In genomic region chr10:73917566-73918305, GRCh38 we compare ENCODE assay signal across 22 cellular contexts. TPM values are rescaled to one million over a fixed set of nuclear protein-coding genes. Genes with fewer than 3 reads are reported as not detected.
DNase-seq lines count a peak whose midpoint lies in the region; ATAC-seq and TF ChIP-seq lines count a peak whose summit lies in the region.
"Had no signal": no experiment of that assay in that cellular context is flagged by ENCODE, and none has a peak within 500 bp of the region (broad histone marks: within the 10 kb centered on the region; RNA-seq: fewer than 3 reads in every experiment).

No MANE protein-coding gene starts in this region.

- DNase-seq in HCT116 (ENCODE audit: low read depth, low spot score) (no peak), PC-9 (no peak), epithelial cell of prostate (ENCODE audit: low read depth, low spot score) (no peak), RKO (ENCODE audit: low spot score) (no peak)
- DNase-seq in activated CD8-positive, alpha-beta T cell treated with anti-CD3 and anti-CD28 coated beads for 36 hours: no peak
- DNase-seq: activated CD4-positive, alpha-beta T cell treated with anti-CD3 and anti-CD28 coated beads, Interleukin-2, amount 10 ng/mL, durations not matched to agents 24 days and 14 days; DMS79; hypothalamus; naive B cell; NCI-H1436 treated with DMSO at 0.1 percent for 48 hours; NCI-H2171; NCI-H69; pancreas; SJCRH30; stimulated activated CD4-positive, alpha-beta T cell treated with anti-CD3 and anti-CD28 coated beads, Interleukin-1b, Interleukin-23, amount 100 ng/mL, for 48 hours; stimulated activated naive CD4-positive, alpha-beta T cell treated with Interleukin-2 at 50 U/mL for 16 hours; tibial artery had no signal

- H3K9ac ChIP-seq in HCT116 (ENCODE audit: low read length) (no peak overlapping the region), subcutaneous abdominal adipose tissue (ENCODE audit: low read length in 5 of 5) (no peak overlapping the region)

- H2AFZ ChIP-seq in HCT116 (ENCODE audit: low read depth, low read length, poor library complexity, severe bottlenecking) (no peak overlapping the region), PC-9 (no peak overlapping the region)

- H3F3A ChIP-seq in PC-9 (ENCODE audit: insufficient read depth, low read depth): peaks cover 41% of the 10 kb centered on the region

- H3K4me3 Mint-ChIP-seq in activated CD8-positive, alpha-beta T cell treated with anti-CD3 and anti-CD28 coated beads for 36 hours: no peak overlapping the region
- H3K4me3 Mint-ChIP-seq in activated T-helper 17 cell treated with anti-CD3 and anti-CD28 coated beads, Interleukin-2, amount 50 U/mL, for 72 hours: no peak overlapping the region
- H3K4me3 Mint-ChIP-seq: activated CD4-positive, alpha-beta T cell treated with anti-CD3 and anti-CD28 coated beads, Interleukin-2, amount 10 ng/mL, durations not matched to agents 24 days and 14 days; memory B cell; T-helper 1 cell treated with Interleukin-12 subunit alpha and Interleukin-12 subunit beta and Interleukin-4 antibody, amounts not matched to agents 30 μg/mL and 1 μg/mL, for 36 hours had no signal

- intact Hi-C loops in HCT116 (cut with micrococcal nuclease) (no loop called here), PC-9 (cut with micrococcal nuclease; ENCODE audit: unreplicated experiment) (no loop called here)
- intact Hi-C loops in activated CD8-positive, alpha-beta T cell treated with anti-CD3 and anti-CD28 coated beads for 36 hours (cut with micrococcal nuclease): no loop called here

- no peak overlapping the region for H3K27ac ChIP-seq in HCT116 (ENCODE audit: low read depth, low read length)
- H3K27ac ChIP-seq in PC-9: peak overlapping the region; percentile 29; the same call in 1 of the 2 replicates
- H3K27ac ChIP-seq in epithelial cell of prostate: peak overlapping the region; percentile 95
- peak overlapping the region; percentile 39 for H3K27ac ChIP-seq in subcutaneous abdominal adipose tissue (ENCODE audit: low read depth, low read length)
- H3K27ac ChIP-seq: pancreas, SJCRH30 had no signal

- H3K4me2 ChIP-seq in HCT116 (ENCODE audit: low read length) (no peak overlapping the region), PC-9 (no peak overlapping the region)

- H3K79me2 ChIP-seq in HCT116 (ENCODE audit: insufficient read depth, low read length) (no peaks in the 10 kb centered on the region; the same call in 1 of the 2 replicates), PC-9 (ENCODE audit: low read depth) (peaks cover 21% of the 10 kb centered on the region)

- no peak overlapping the region for H3K27ac Mint-ChIP-seq in activated CD8-positive, alpha-beta T cell treated with anti-CD3 and anti-CD28 coated beads for 36 hours
- H3K27ac Mint-ChIP-seq in activated T-helper 17 cell treated with anti-CD3 and anti-CD28 coated beads, Interleukin-2, amount 50 U/mL, for 72 hours: no peak overlapping the region
- H3K27ac Mint-ChIP-seq: activated CD4-positive, alpha-beta T cell treated with anti-CD3 and anti-CD28 coated beads, Interleukin-2, amount 10 ng/mL, durations not matched to agents 24 days and 14 days; activated T-helper 2 cell treated with anti-CD3 and anti-CD28 coated beads, Interferon-gamma antibody, Interleukin-2, Interleukin-4, amounts not matched to agents 10 μg/mL and 5 μg/mL and 100 μg/mL, durations not matched to agents 14 hours and 24 hours and 36 hours; memory B cell; T-helper 1 cell treated with Interleukin-12 subunit alpha and Interleukin-12 subunit beta and Interleukin-4 antibody, amounts not matched to agents 30 μg/mL and 1 μg/mL, for 36 hours had no signal

- no peaks in the 10 kb centered on the region for H3K9me2 ChIP-seq in HCT116 (ENCODE audit: insufficient read depth)
- no peaks in the 10 kb centered on the region for H3K9me2 ChIP-seq in PC-9 (ENCODE audit: insufficient read depth)

- no peaks in the 10 kb centered on the region for H3K36me3 Mint-ChIP-seq in activated CD8-positive, alpha-beta T cell treated with anti-CD3 and anti-CD28 coated beads for 36 hours (ENCODE audit: low read depth)
- H3K36me3 Mint-ChIP-seq in activated T-helper 17 cell treated with anti-CD3 and anti-CD28 coated beads, Interleukin-2, amount 50 U/mL, for 72 hours (ENCODE audit: low read depth): no peaks in the 10 kb centered on the region
- H3K36me3 Mint-ChIP-seq: memory B cell, naive B cell had no signal

- H3K36me3 ChIP-seq in HCT116 (ENCODE audit: control insufficient read depth in 1 of 2, insufficient read depth in 2 of 2, low read length in 2 of 2) (peaks cover 2 to 20% of the 10 kb centered on the region in 2 experiments; a peak in 2 of 4 replicates), PC-9 (ENCODE audit: low read depth) (peaks cover 44% of the 10 kb centered on the region), subcutaneous abdominal adipose tissue (ENCODE audit: control insufficient read depth in 5 of 5, insufficient read depth in 5 of 5, low read length in 5 of 5) (peaks cover 0 to 40% (median 36%) of the 10 kb centered on the region in 5 donors)
- H3K36me3 ChIP-seq: pancreas had no signal

- RAD21 ChIA-PET in HCT116 (lab: Charles Lee; ENCODE audit: low non-redundant PET in 1 of 2, low total read pairs in 2 of 2, uncharacterized antibody in 2 of 2, unreplicated experiment in 2 of 2): no interaction called here

- no peaks in the 10 kb centered on the region for H4K20me1 ChIP-seq in HCT116 (ENCODE audit: insufficient read depth)
- no peaks in the 10 kb centered on the region for H4K20me1 ChIP-seq in PC-9 (ENCODE audit: insufficient read depth)

- peaks cover 19% of the 10 kb centered on the region for H3K4me1 Mint-ChIP-seq in activated CD8-positive, alpha-beta T cell treated with anti-CD3 and anti-CD28 coated beads for 36 hours (ENCODE audit: low read depth)
- peaks cover 14% of the 10 kb centered on the region for H3K4me1 Mint-ChIP-seq in activated T-helper 17 cell treated with anti-CD3 and anti-CD28 coated beads, Interleukin-2, amount 50 U/mL, for 72 hours

- TF ChIP-seq RAD21 in HCT116 (IDR thresholded peaks at IDR 0.05; ENCODE audit: low read depth): no peak

- TF ChIP-seq CTCF in HCT116 (IDR thresholded peaks at IDR 0.05 in 2 of 3, conservative IDR thresholded peaks at IDR 0.05 in 1 of 3; ENCODE audit: borderline replicate concordance in 1 of 3, insufficient read depth in 1 of 3, low read depth in 2 of 3, low read length in 2 of 3) (no peak), PC-9 (conservative IDR thresholded peaks at IDR 0.05) (no peak)
- TF ChIP-seq CTCF in activated CD8-positive, alpha-beta T cell treated with anti-CD3 and anti-CD28 coated beads for 36 hours (IDR thresholded peaks at IDR 0.05): no peak

- BruUV-seq in HCT116 (replicated peaks; lab: Mats Ljungman, UMichigan) (no TSS peak), PC-9 (replicated peaks; lab: Mats Ljungman, UMichigan) (no TSS peak)

- POLR2A ChIA-PET in HCT116 (lab: Charles Lee) (interaction anchor here (0.7 to 5.2 kb wide), 7 partner anchors 9 to 48 kb away, joined by 3 to 27 read pairs (median 5); no protein-coding TSS in a partner anchor), PC-9 (lab: Charles Lee; ENCODE audit: unreplicated experiment) (interaction anchor here (0.6 to 0.9 kb wide), 2 partner anchors 30 to 32 kb away, joined by 4 to 6 read pairs; no protein-coding TSS in a partner anchor)
- POLR2A ChIA-PET in activated CD8-positive, alpha-beta T cell treated with anti-CD3 and anti-CD28 coated beads for 36 hours (lab: Charles Lee): interaction anchor here (0.7 kb wide), 1 partner anchor 19 kb away, joined by 3 read pairs; no protein-coding TSS in a partner anchor

- no peak overlapping the region for H3K4me3 ChIP-seq in HCT116 (replicated peaks in 1 of 2; ENCODE audit: low read depth in 1 of 2, low read length in 2 of 2)
- H3K4me3 ChIP-seq in PC-9: no peak overlapping the region
- no peak overlapping the region for H3K4me3 ChIP-seq in subcutaneous abdominal adipose tissue (ENCODE audit: low read depth in 1 of 5, low read length in 5 of 5)
- H3K4me3 ChIP-seq: pancreas, SJCRH30, tibial artery had no signal

- no peak for TF ChIP-seq POLR2A in HCT116 (IDR thresholded peaks at IDR 0.05; ENCODE audit: borderline replicate concordance, extremely low read depth, insufficient read depth, insufficient read length)

- ATAC-seq in HCT116: peak; percentile 36; the same call in 1 of the 2 replicates
- ATAC-seq in activated CD8-positive, alpha-beta T cell treated with anti-CD3 and anti-CD28 coated beads for 36 hours: no peak
- no peak for ATAC-seq in activated T-helper 17 cell treated with anti-CD3 and anti-CD28 coated beads, Interleukin-2, amount 50 U/mL, for 72 hours (replicated peaks)

- H3K27me3 Mint-ChIP-seq in activated CD8-positive, alpha-beta T cell treated with anti-CD3 and anti-CD28 coated beads for 36 hours: peaks cover 42% of the 10 kb centered on the region
- H3K27me3 Mint-ChIP-seq in activated T-helper 17 cell treated with anti-CD3 and anti-CD28 coated beads, Interleukin-2, amount 50 U/mL, for 72 hours: peaks cover 4% of the 10 kb centered on the region

- H3K9me3 ChIP-seq in HCT116 (ENCODE audit: control insufficient read depth in 1 of 2, insufficient read depth in 1 of 2, low read depth in 1 of 2, low read length in 2 of 2) (no peaks in the 10 kb centered on the region), PC-9 (ENCODE audit: insufficient read depth, low read depth) (peaks cover 14% of the 10 kb centered on the region; the same call in 1 of the 2 replicates), subcutaneous abdominal adipose tissue (ENCODE audit: control insufficient read depth in 5 of 5, low read length in 5 of 5) (no peaks in the 10 kb centered on the region)
- H3K9me3 ChIP-seq: pancreas, tibial artery had no signal

- CTCF ChIA-PET in HCT116 (lab: Charles Lee) (interaction anchor here (0.8 kb wide), 1 partner anchor 32 kb away, joined by 3 read pairs; no protein-coding TSS in a partner anchor), PC-9 (lab: Charles Lee) (interaction anchor here (0.6 to 0.7 kb wide), 3 partner anchors 9 to 24 kb away, joined by 5 to 19 read pairs (median 5); no protein-coding TSS in a partner anchor)
- CTCF ChIA-PET in activated CD8-positive, alpha-beta T cell treated with anti-CD3 and anti-CD28 coated beads for 36 hours (lab: Charles Lee): interaction anchor here (1.3 to 6.4 kb wide), 3 partner anchors 23 to 68 kb away, joined by 3 to 36 read pairs (median 6); no protein-coding TSS in a partner anchor

- H3K4me1 ChIP-seq in HCT116 (ENCODE audit: control insufficient read depth in 1 of 2, insufficient read depth in 2 of 2, low read length in 2 of 2) (peaks cover 0 to 35% of the 10 kb centered on the region in 2 experiments; a peak in 2 of 4 replicates), PC-9 (replicated peaks; ENCODE audit: insufficient read depth) (peaks cover 26% of the 10 kb centered on the region), subcutaneous abdominal adipose tissue (ENCODE audit: control insufficient read depth in 5 of 5, insufficient read depth in 5 of 5, low read length in 5 of 5) (peaks cover 15 to 60% (median 57%) of the 10 kb centered on the region in 5 donors)
- H3K4me1 ChIP-seq: pancreas, SJCRH30 had no signal

- H3K27me3 ChIP-seq in HCT116 (ENCODE audit: insufficient read depth, low read length) (no peaks in the 10 kb centered on the region), PC-9 (ENCODE audit: insufficient read depth, low read depth) (no peaks in the 10 kb centered on the region), subcutaneous abdominal adipose tissue (ENCODE audit: control insufficient read depth in 5 of 5, insufficient read depth in 4 of 5, low read length in 5 of 5) (peaks cover 0 to 5% (median 0%) of the 10 kb centered on the region in 5 donors)
- H3K27me3 ChIP-seq: pancreas, SJCRH30, tibial artery had no signal

- peaks cover 6% of the 10 kb centered on the region for H3K9me3 Mint-ChIP-seq in activated CD8-positive, alpha-beta T cell treated with anti-CD3 and anti-CD28 coated beads for 36 hours
- H3K9me3 Mint-ChIP-seq in activated T-helper 17 cell treated with anti-CD3 and anti-CD28 coated beads, Interleukin-2, amount 50 U/mL, for 72 hours: no peaks in the 10 kb centered on the region
- H3K9me3 Mint-ChIP-seq: activated CD4-positive, alpha-beta T cell treated with anti-CD3 and anti-CD28 coated beads, Interleukin-2, amount 10 ng/mL, durations not matched to agents 24 days and 14 days; memory B cell had no signal

RNA-seq across cellular contexts. Expression of gene PLAU, which starts 6.8 kb away (rescaled TPM):
- total RNA-seq in HCT116 (2021; ENCODE audit: unreplicated experiment) (60.3 TPM), PC-9 (2021) (90.3 and 94.9 TPM in 2 replicates)
- 103 and 107 TPM in 2 replicates for polyA plus RNA-seq in HCT116 (2012)
- under 1 TPM; 0.41 to 0.47 TPM for total RNA-seq in activated CD8-positive, alpha-beta T cell treated with anti-CD3 and anti-CD28 coated beads for 36 hours
- under 1 TPM; 0.37 to 0.67 TPM for total RNA-seq in activated T-helper 17 cell treated with anti-CD3 and anti-CD28 coated beads, Interleukin-2, amount 50 U/mL, for 72 hours

RNA-seq across cellular contexts. Expression of gene CAMK2G, which starts 43.4 kb away (rescaled TPM):
- 28.3 TPM for total RNA-seq in HCT116 (2021; ENCODE audit: unreplicated experiment)
- polyA plus RNA-seq in HCT116 (2012): 23.4 and 24.6 TPM in 2 replicates
- 125 and 147 TPM in 2 replicates for total RNA-seq in PC-9 (2021)
- total RNA-seq in activated CD8-positive, alpha-beta T cell treated with anti-CD3 and anti-CD28 coated beads for 36 hours: 10 to 100 TPM; 17.8 to 18.5 TPM
- total RNA-seq in activated T-helper 17 cell treated with anti-CD3 and anti-CD28 coated beads, Interleukin-2, amount 50 U/mL, for 72 hours: 10 to 100 TPM; 19.5 to 23.2 TPM

Comparison
In these comparisons a context has a peak if more than half of its experiments do, and no peak if none do; other contexts are left out.
1. RNA of gene PLAU, which starts 6.8 kb away (total RNA-seq): 90.3 to 94.9 TPM in PC-9 and 60.3 TPM in HCT116 (single experiment); 0.37 to 0.67 TPM in activated T-helper 17 cell treated with anti-CD3 and anti-CD28 coated beads, Interleukin-2, amount 50 U/mL, for 72 hours and 0.41 to 0.47 TPM in activated CD8-positive, alpha-beta T cell treated with anti-CD3 and anti-CD28 coated beads for 36 hours; every median in the first group is over 10 times any median in the second.